ENCODE assay signal across 9 cellular contexts in the genomic region with DNA sequence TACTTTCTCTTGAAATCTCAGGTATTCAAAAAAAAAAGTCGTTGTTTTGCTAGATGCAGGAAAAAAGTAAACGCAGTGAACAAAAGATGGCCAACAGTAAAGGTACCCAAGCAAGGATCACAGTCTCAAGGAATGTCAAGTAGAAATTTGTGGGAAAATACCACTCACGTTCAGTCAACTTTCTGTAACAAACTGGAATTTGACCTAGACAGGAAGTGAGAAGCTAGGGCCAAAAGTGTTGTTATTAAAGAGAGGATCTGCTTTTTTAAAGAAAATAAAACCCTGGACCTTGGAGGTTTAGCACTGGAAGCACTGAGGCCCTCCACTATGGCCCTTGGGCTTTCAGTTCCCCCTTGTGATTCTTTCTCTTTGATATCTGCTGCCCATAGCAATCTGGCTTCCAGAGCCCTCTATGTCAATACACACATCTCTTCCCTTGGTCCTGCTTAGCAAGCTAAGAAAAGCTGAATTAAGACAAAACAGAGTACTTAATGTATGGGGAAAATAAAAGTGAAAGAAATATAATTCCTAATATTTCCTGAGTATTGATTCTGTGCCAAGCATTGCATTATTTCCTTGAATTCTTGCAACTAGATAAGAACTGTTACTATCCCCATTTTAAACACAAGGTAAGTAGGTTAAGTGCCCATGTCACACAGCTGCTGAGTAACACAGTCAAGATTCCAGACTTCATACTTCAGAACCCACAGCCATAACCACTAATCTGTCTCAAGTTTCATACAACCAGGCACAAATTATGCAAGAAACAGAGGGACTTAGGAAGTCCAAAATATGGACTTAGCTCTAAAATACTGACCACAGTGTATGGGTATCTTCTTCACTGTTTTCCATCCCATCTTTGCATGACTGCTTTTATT. TPM values are rescaled to one million over a fixed set of nuclear protein-coding genes. Genes with fewer than 3 reads are reported as not detected.
DNase-seq lines count a peak whose midpoint lies in the region; ATAC-seq and TF ChIP-seq lines count a peak whose summit lies in the region.
"Had no signal": no experiment of that assay in that cellular context is flagged by ENCODE, and none has a peak within 500 bp of the region (broad histone marks: within the 10 kb centered on the region; RNA-seq: fewer than 3 reads in every experiment).

No MANE protein-coding gene starts in this region.

- H3K27me3 ChIP-seq in Karpas-422 (ENCODE audit: low read length), result no peaks in the 10 kb centered on the region

- 0 out of 2 replicates have a peak overlapping the region, but pooled peaks have one; percentile 18 for H2AFZ ChIP-seq in Karpas-422 (ENCODE audit: low read length)

- no peaks in the 10 kb centered on the region for H4K20me1 ChIP-seq in Karpas-422 (ENCODE audit: insufficient read depth, low read depth, low read length)

- H3K36me3 ChIP-seq in Karpas-422 (ENCODE audit: insufficient read depth, low read length), result no peaks in the 10 kb centered on the region

- TF ChIP-seq CTCF in brain (conservative IDR thresholded peaks at IDR 0.05) (no peak), neural crest cell (conservative IDR thresholded peaks at IDR 0.05) (no peak)

- H3K4me3 Mint-ChIP-seq in brain, result peak overlapping the region; percentile 20 to 77 (median 41)
- H3K4me3 Mint-ChIP-seq in neural crest cell, result peak overlapping the region; percentile 38

- H3K4me1 Mint-ChIP-seq in brain (peaks cover 59% of the 10 kb centered on the region), neural crest cell (peaks cover 42% of the 10 kb centered on the region)

- ATAC-seq in HG02571 (IDR thresholded peaks at IDR 0.05; ENCODE audit: unreplicated experiment) (no peak), GM21619 (IDR thresholded peaks at IDR 0.05; ENCODE audit: unreplicated experiment) (no peak)

- DNase-seq in AML-193 (lab: John Stamatoyannopoulos, UW), result peak; percentile 57 to 64
- no peak for DNase-seq in Karpas-422
- DNase-seq in neural crest cell (ENCODE audit: low read depth, low spot score), result no peak
- DNase-seq in NCI-H1930 (lab: John Stamatoyannopoulos, UW), result no peak
- no peak for DNase-seq in NCI-H187 treated with DMSO at 0.1 percent for 48 hours (lab: John Stamatoyannopoulos, UW)
- DNase-seq: hippocampal formation had no signal

- no peaks in the 10 kb centered on the region for H3K9me3 ChIP-seq in Karpas-422 (ENCODE audit: low read length)

- no peaks in the 10 kb centered on the region for H3K79me2 ChIP-seq in Karpas-422 (ENCODE audit: low read length)

- H3K27me3 Mint-ChIP-seq in brain, result no peaks in the 10 kb centered on the region
- H3K27me3 Mint-ChIP-seq in neural crest cell (ENCODE audit: low read depth), result no peaks in the 10 kb centered on the region

- no peak overlapping the region for H3K4me2 ChIP-seq in Karpas-422 (ENCODE audit: low read depth, low read length, poor library complexity, severe bottlenecking)

- H3K27ac Mint-ChIP-seq in brain (peak overlapping the region in 3 of 5 experiments; percentile 59 to 88 (median 76)), neural crest cell (ENCODE audit: unreplicated experiment) (no peak overlapping the region)

- peaks cover 15% of the 10 kb centered on the region for H3K4me1 ChIP-seq in Karpas-422 (ENCODE audit: low read length)

- no peak overlapping the region for H3K9ac ChIP-seq in Karpas-422 (ENCODE audit: low read length)

- no peaks in the 10 kb centered on the region for H3K36me3 Mint-ChIP-seq in brain
- H3K36me3 Mint-ChIP-seq in neural crest cell (ENCODE audit: low read depth), result no peaks in the 10 kb centered on the region

- no peak overlapping the region for H3K4me3 ChIP-seq in Karpas-422 (ENCODE audit: low read length)

- H3K9me2 ChIP-seq in Karpas-422 (replicated peaks; ENCODE audit: insufficient read depth, low read length), result no peaks in the 10 kb centered on the region

- H3K27ac ChIP-seq in Karpas-422 (ENCODE audit: low read length), result no peak overlapping the region

- H3K9me3 Mint-ChIP-seq in brain (peaks cover 0 to 5% (median 3%) of the 10 kb centered on the region in 5 experiments), neural crest cell (peaks cover 3% of the 10 kb centered on the region)

RNA-seq across cellular contexts. Expression of a gene that starts 2.6 kb away (rescaled TPM):
- 0.26 and 3.1 TPM in 2 replicates for total RNA-seq in Karpas-422 (2014; rRNA removed; shearing (Covaris generic); ENCODE audit: low replicate concordance)
- polyA plus RNA-seq in brain (ENCODE audit: insufficient read depth, low read depth, low replicate concordance), result 6.9 TPM
- 3.5 and 4.0 TPM in 2 replicates for total RNA-seq in neural crest cell

Comparison
In these comparisons a context has a peak if more than half of its experiments do, and no peak if none do; other contexts are left out.
1. DNase-seq: peak in AML-193 (2 of 2); none in Karpas-422 (single experiment), neural crest cell (single experiment), NCI-H1930 (0 of 2) and NCI-H187 treated with DMSO at 0.1 percent for 48 hours (single experiment).